ENCODE assay signal across 1 cellular context in genomic region chr2:218671077-218671653, GRCh38.
TF ChIP-seq lines count a peak whose summit lies in the region.

No MANE protein-coding gene starts in this region.

TF ChIP-seq in liver, 16 proteins besides CTCF, POLR2A, EP300 and RAD21 (continued from another document):
- no peak for TF ChIP-seq ATF3 (IDR thresholded peaks at IDR 0.05)
- TF ChIP-seq NR2F2 (IDR thresholded peaks at IDR 0.05), result no peak
- no peak for TF ChIP-seq FOXA1 (IDR thresholded peaks at IDR 0.05)
- no peak for TF ChIP-seq HNF4G (IDR thresholded peaks at IDR 0.05)
- no peak for TF ChIP-seq RXRA (IDR thresholded peaks at IDR 0.05)
- TF ChIP-seq JUND (IDR thresholded peaks at IDR 0.05), result no peak
- TF ChIP-seq GABPA (IDR thresholded peaks at IDR 0.05 in 1 of 2, conservative IDR thresholded peaks at IDR 0.05 in 1 of 2), result no peak
- TF ChIP-seq TAF1 (conservative IDR thresholded peaks at IDR 0.05), result no peak
- TF ChIP-seq YY1 (IDR thresholded peaks at IDR 0.05), result no peak
